Comparison of ENCODE assay signal across 15 cellular contexts in genomic region chr6:102798631-102799030, GRCh38.
A peak's percentile ranks its signal among the peaks of the same experiment; 100 is the strongest.
DNase-seq lines count a peak whose midpoint lies in the region; ATAC-seq lines count a peak whose summit lies in the region.
"Had no signal": no experiment of that assay in that cellular context is flagged by ENCODE, and none has a peak within 500 bp of the region (broad histone marks: within the 10 kb centered on the region; RNA-seq: fewer than 3 reads in every experiment).

No MANE protein-coding gene starts in this region.

- peak; percentile 4 for DNase-seq in activated CD4-positive, alpha-beta T cell treated with anti-CD3 and anti-CD28 coated beads for 36 hours
- no peak for DNase-seq in activated CD4-positive, alpha-beta T cell treated with anti-CD3 and anti-CD28 coated beads for 48 hours
- DNase-seq in cerebellar cortex (ENCODE audit: low spot score) = peak; percentile 21
- DNase-seq in left kidney (ENCODE audit: low read depth, low spot score) = peak; percentile 49
- no peak for DNase-seq in NCI-H2107 treated with DMSO at 0.1 percent for 48 hours (lab: John Stamatoyannopoulos, UW; ENCODE audit: unreplicated experiment)
- DNase-seq in KBM-7 = no peak
- DNase-seq in DMS53 (lab: John Stamatoyannopoulos, UW) = no peak
- DNase-seq: activated CD8-positive, alpha-beta memory T cell treated with anti-CD3 and anti-CD28 coated beads, Interleukin-2, amount 50 U/mL, for 4 hours; Calu3; left ventricle myocardium inferior; NCI-H1092 treated with DMSO at 0.1 percent for 48 hours; NCI-H526 treated with DMSO at 0.1 percent for 48 hours; SHP77 treated with DMSO at 0.1 percent for 48 hours had no signal

- H3K27ac Mint-ChIP-seq in activated CD4-positive, alpha-beta T cell treated with anti-CD3 and anti-CD28 coated beads for 36 hours = no peak overlapping the region
- H3K27ac Mint-ChIP-seq: activated naive CD8-positive, alpha-beta T cell had no signal

- no peaks in the 10 kb centered on the region for H3K27me3 Mint-ChIP-seq in activated CD4-positive, alpha-beta T cell treated with anti-CD3 and anti-CD28 coated beads for 36 hours
- H3K27me3 Mint-ChIP-seq: activated naive CD8-positive, alpha-beta T cell had no signal

- H3K9me3 Mint-ChIP-seq in activated CD4-positive, alpha-beta T cell treated with anti-CD3 and anti-CD28 coated beads for 36 hours (ENCODE audit: low read depth) = no peaks in the 10 kb centered on the region

- intact Hi-C loops in activated CD4-positive, alpha-beta T cell treated with anti-CD3 and anti-CD28 coated beads for 36 hours (cut with DNase I, micrococcal nuclease) = no loop called here

- no peak for ATAC-seq in activated CD4-positive, alpha-beta T cell treated with anti-CD3 and anti-CD28 coated beads for 36 hours
- ATAC-seq in HG02623 (IDR thresholded peaks at IDR 0.05; ENCODE audit: unreplicated experiment) = no peak

- in situ Hi-C loops in KBM-7 (cut with MboI; ENCODE audit: low pct_unique_long_range_greater_than_20kb, low sequenced_read_pairs) = no loop called here

- H3K4me3 Mint-ChIP-seq in activated CD4-positive, alpha-beta T cell treated with anti-CD3 and anti-CD28 coated beads for 36 hours = no peak overlapping the region
- H3K4me3 Mint-ChIP-seq: activated naive CD8-positive, alpha-beta T cell had no signal

- POLR2A ChIA-PET in activated CD4-positive, alpha-beta T cell treated with anti-CD3 and anti-CD28 coated beads for 36 hours (lab: Charles Lee) = no interaction called here

- no peaks in the 10 kb centered on the region for H3K36me3 Mint-ChIP-seq in activated CD4-positive, alpha-beta T cell treated with anti-CD3 and anti-CD28 coated beads for 36 hours (ENCODE audit: low read depth)
- H3K36me3 Mint-ChIP-seq: activated naive CD8-positive, alpha-beta T cell had no signal

- CTCF ChIA-PET in activated CD4-positive, alpha-beta T cell treated with anti-CD3 and anti-CD28 coated beads for 36 hours (lab: Charles Lee) = no interaction called here

- H3K4me1 Mint-ChIP-seq in activated CD4-positive, alpha-beta T cell treated with anti-CD3 and anti-CD28 coated beads for 36 hours = no peaks in the 10 kb centered on the region

Comparison
In these comparisons a context has a peak if more than half of its experiments do, and no peak if none do; other contexts are left out.
1. DNase-seq: peak in activated CD4-positive, alpha-beta T cell treated with anti-CD3 and anti-CD28 coated beads for 36 hours (single experiment), cerebellar cortex (single experiment) and left kidney (single experiment); none in activated CD4-positive, alpha-beta T cell treated with anti-CD3 and anti-CD28 coated beads for 48 hours (single experiment), NCI-H2107 treated with DMSO at 0.1 percent for 48 hours (single experiment), KBM-7 (single experiment) and DMS53 (single experiment).